ENCODE assay signal across 8 cellular contexts in the genomic region with DNA sequence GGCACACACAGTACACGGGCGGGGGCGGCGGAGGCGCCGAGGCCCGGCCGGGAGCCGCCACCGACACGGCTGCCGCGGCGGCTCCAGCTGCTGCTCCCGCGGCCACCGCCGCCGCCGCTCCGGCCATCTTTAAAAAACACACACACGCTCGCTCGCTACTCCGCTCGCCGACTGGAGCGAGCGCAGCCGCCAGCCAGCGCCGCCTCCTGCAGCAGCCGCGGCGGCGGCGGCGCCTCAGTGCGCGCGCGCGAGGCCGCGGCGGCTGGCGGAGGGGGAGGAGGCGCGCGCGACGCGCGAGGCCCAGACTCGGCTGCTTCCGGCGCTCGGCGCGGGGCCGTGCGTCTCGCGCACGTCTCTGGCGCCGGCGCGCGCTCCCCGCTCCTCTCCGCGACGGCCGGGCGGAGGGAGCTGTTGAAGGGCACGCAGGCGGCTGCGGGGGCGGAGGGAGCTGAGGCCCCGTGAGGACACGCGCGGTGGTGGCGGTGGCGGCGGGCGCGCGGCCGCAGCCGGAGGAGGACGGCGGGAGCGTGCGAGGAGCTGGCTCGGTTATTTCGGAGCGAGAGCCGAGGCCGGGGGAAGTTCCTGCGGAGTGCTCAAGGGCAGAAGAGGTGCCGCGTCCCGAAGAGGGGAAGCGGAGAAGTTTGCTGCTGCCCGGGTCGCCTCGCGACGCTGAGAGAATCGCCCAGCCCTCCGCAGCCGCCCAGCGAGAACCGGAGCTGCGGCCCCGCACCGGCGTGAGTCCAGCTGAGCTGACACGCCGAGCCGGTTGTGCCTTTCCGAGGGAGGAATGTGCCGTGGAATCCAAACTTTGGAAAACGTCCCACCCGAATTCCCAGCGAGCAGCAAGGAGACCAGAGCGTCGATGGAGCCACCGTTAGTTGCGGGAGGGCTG. TPM values are rescaled to one million over a fixed set of nuclear protein-coding genes. Genes with fewer than 3 reads are reported as not detected.
A peak's percentile ranks its signal among the peaks of the same experiment; 100 is the strongest.
DNase-seq lines count a peak whose midpoint lies in the region; ATAC-seq and TF ChIP-seq lines count a peak whose summit lies in the region.

A gene with protein sequence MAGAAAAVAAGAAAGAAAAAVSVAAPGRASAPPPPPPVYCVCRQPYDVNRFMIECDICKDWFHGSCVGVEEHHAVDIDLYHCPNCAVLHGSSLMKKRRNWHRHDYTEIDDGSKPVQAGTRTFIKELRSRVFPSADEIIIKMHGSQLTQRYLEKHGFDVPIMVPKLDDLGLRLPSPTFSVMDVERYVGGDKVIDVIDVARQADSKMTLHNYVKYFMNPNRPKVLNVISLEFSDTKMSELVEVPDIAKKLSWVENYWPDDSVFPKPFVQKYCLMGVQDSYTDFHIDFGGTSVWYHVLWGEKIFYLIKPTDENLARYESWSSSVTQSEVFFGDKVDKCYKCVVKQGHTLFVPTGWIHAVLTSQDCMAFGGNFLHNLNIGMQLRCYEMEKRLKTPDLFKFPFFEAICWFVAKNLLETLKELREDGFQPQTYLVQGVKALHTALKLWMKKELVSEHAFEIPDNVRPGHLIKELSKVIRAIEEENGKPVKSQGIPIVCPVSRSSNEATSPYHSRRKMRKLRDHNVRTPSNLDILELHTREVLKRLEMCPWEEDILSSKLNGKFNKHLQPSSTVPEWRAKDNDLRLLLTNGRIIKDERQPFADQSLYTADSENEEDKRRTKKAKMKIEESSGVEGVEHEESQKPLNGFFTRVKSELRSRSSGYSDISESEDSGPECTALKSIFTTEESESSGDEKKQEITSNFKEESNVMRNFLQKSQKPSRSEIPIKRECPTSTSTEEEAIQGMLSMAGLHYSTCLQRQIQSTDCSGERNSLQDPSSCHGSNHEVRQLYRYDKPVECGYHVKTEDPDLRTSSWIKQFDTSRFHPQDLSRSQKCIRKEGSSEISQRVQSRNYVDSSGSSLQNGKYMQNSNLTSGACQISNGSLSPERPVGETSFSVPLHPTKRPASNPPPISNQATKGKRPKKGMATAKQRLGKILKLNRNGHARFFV (minus strand): TSS at position 173 of the 892 bp plus-strand sequence. CDS start 46 bp downstream, at position 127.

- peak within 1 kb of the TSS; percentile 86 for H3K27ac Mint-ChIP-seq in activated T-helper 2 cell treated with anti-CD3 and anti-CD28 coated beads, Interferon-gamma antibody, Interleukin-2, Interleukin-4, amounts not matched to agents 10 μg/mL and 5 μg/mL and 100 μg/mL, durations not matched to agents 14 hours and 24 hours and 36 hours
- H3K27ac Mint-ChIP-seq in natural killer cell treated with Interleukin-12 subunit alpha and Interleukin-12 subunit beta and Interleukin-15 and Interleukin-18, amount 100 ng/mL, for 72 hours, result peak within 1 kb of the TSS; percentile 81 to 92
- H3K27ac Mint-ChIP-seq in stimulated activated naive B cell treated with anti-CD40 and anti-IgM and Interleukin-4, amounts not matched to agents 10 μg/mL and 1 μg/mL and 100 μg/mL, for 72 hours, result peak within 1 kb of the TSS; percentile 98

- DNase-seq in DMS53 treated with DMSO at 0.1 percent for 48 hours (lab: John Stamatoyannopoulos, UW; ENCODE audit: unreplicated experiment) (peak; percentile 85), LHCN-M2 (ENCODE audit: low read depth) (peak; percentile 88), RWPE1 (ENCODE audit: low spot score) (peak; percentile 73), fibroblast of peridontal ligament (ENCODE audit: extremely low read depth) (peak; percentile 78)
- peak; percentile 88 for DNase-seq in activated T-helper 2 cell treated with anti-CD3 and anti-CD28 coated beads, Interferon-gamma antibody, Interleukin-2, Interleukin-4, amounts not matched to agents 10 μg/mL and 5 μg/mL and 100 μg/mL, durations not matched to agents 14 hours and 24 hours and 36 hours (ENCODE audit: low spot score)
- peak; percentile 95 for DNase-seq in natural killer cell treated with Interleukin-12 subunit alpha and Interleukin-12 subunit beta and Interleukin-15 and Interleukin-18, amount 100 ng/mL, for 72 hours (ENCODE audit: low spot score)
- peak; percentile 92 for DNase-seq in stimulated activated naive B cell treated with anti-CD40 and anti-IgM and Interleukin-4, amounts not matched to agents 10 μg/mL and 1 μg/mL and 100 μg/mL, for 72 hours

- H3K36me3 Mint-ChIP-seq in activated T-helper 2 cell treated with anti-CD3 and anti-CD28 coated beads, Interferon-gamma antibody, Interleukin-2, Interleukin-4, amounts not matched to agents 10 μg/mL and 5 μg/mL and 100 μg/mL, durations not matched to agents 14 hours and 24 hours and 36 hours (ENCODE audit: low read depth), result peaks cover 18% of the 10 kb centered on the region
- H3K36me3 Mint-ChIP-seq in natural killer cell treated with Interleukin-12 subunit alpha and Interleukin-12 subunit beta and Interleukin-15 and Interleukin-18, amount 100 ng/mL, for 72 hours, result no peaks in the 10 kb centered on the region
- H3K36me3 Mint-ChIP-seq in stimulated activated naive B cell treated with anti-CD40 and anti-IgM and Interleukin-4, amounts not matched to agents 10 μg/mL and 1 μg/mL and 100 μg/mL, for 72 hours, result peaks cover 1 to 7% of the 10 kb centered on the region in 2 donors

- H3K27ac ChIP-seq in RWPE1, result peak within 1 kb of the TSS; percentile 92

- ATAC-seq in GM21825 (IDR thresholded peaks at IDR 0.05; ENCODE audit: unreplicated experiment), result peak; percentile 60
- ATAC-seq in natural killer cell treated with Interleukin-12 subunit alpha and Interleukin-12 subunit beta and Interleukin-15 and Interleukin-18, amount 100 ng/mL, for 72 hours, result peak; percentile 91
- peak; percentile 77 to 83 for ATAC-seq in stimulated activated naive B cell treated with anti-CD40 and anti-IgM and Interleukin-4, amounts not matched to agents 10 μg/mL and 1 μg/mL and 100 μg/mL, for 72 hours (replicated peaks)

- peak within 1 kb of the TSS; percentile 95 for H3K4me3 Mint-ChIP-seq in activated T-helper 2 cell treated with anti-CD3 and anti-CD28 coated beads, Interferon-gamma antibody, Interleukin-2, Interleukin-4, amounts not matched to agents 10 μg/mL and 5 μg/mL and 100 μg/mL, durations not matched to agents 14 hours and 24 hours and 36 hours (ENCODE audit: low read depth)
- H3K4me3 Mint-ChIP-seq in natural killer cell treated with Interleukin-12 subunit alpha and Interleukin-12 subunit beta and Interleukin-15 and Interleukin-18, amount 100 ng/mL, for 72 hours, result peak within 1 kb of the TSS; percentile 98
- peak within 1 kb of the TSS; percentile 92 to 98 for H3K4me3 Mint-ChIP-seq in stimulated activated naive B cell treated with anti-CD40 and anti-IgM and Interleukin-4, amounts not matched to agents 10 μg/mL and 1 μg/mL and 100 μg/mL, for 72 hours

- H3K4me1 Mint-ChIP-seq in activated T-helper 2 cell treated with anti-CD3 and anti-CD28 coated beads, Interferon-gamma antibody, Interleukin-2, Interleukin-4, amounts not matched to agents 10 μg/mL and 5 μg/mL and 100 μg/mL, durations not matched to agents 14 hours and 24 hours and 36 hours (ENCODE audit: low read depth), result peaks cover 28% of the 10 kb centered on the region
- peaks cover 18 to 20% of the 10 kb centered on the region in 2 donors for H3K4me1 Mint-ChIP-seq in natural killer cell treated with Interleukin-12 subunit alpha and Interleukin-12 subunit beta and Interleukin-15 and Interleukin-18, amount 100 ng/mL, for 72 hours (ENCODE audit: low read depth in 2 of 2)
- H3K4me1 Mint-ChIP-seq in stimulated activated naive B cell treated with anti-CD40 and anti-IgM and Interleukin-4, amounts not matched to agents 10 μg/mL and 1 μg/mL and 100 μg/mL, for 72 hours, result peaks cover 13 to 18% of the 10 kb centered on the region in 2 donors

- CTCF ChIA-PET in RWPE1 (lab: Yijun Ruan, JAX), result interaction anchor here (0.6 kb wide), 1 partner anchor 98 kb away, joined by 4 read pairs; no protein-coding TSS in a partner anchor

- intact Hi-C loops in activated T-helper 2 cell treated with anti-CD3 and anti-CD28 coated beads, Interferon-gamma antibody, Interleukin-2, Interleukin-4, amounts not matched to agents 10 μg/mL and 5 μg/mL and 100 μg/mL, durations not matched to agents 14 hours and 24 hours and 36 hours (cut with micrococcal nuclease), result loop anchor here (2.0 to 5.0 kb wide), 5 partner anchors 114 to 1070 kb away; a partner anchor contains a TSS

- peaks cover 13% of the 10 kb centered on the region for H3K9me3 Mint-ChIP-seq in activated T-helper 2 cell treated with anti-CD3 and anti-CD28 coated beads, Interferon-gamma antibody, Interleukin-2, Interleukin-4, amounts not matched to agents 10 μg/mL and 5 μg/mL and 100 μg/mL, durations not matched to agents 14 hours and 24 hours and 36 hours
- no peaks in the 10 kb centered on the region for H3K9me3 Mint-ChIP-seq in natural killer cell treated with Interleukin-12 subunit alpha and Interleukin-12 subunit beta and Interleukin-15 and Interleukin-18, amount 100 ng/mL, for 72 hours
- peaks cover 0 to 2% of the 10 kb centered on the region in 2 donors for H3K9me3 Mint-ChIP-seq in stimulated activated naive B cell treated with anti-CD40 and anti-IgM and Interleukin-4, amounts not matched to agents 10 μg/mL and 1 μg/mL and 100 μg/mL, for 72 hours

- TF ChIP-seq CTCF in RWPE1 (conservative IDR thresholded peaks at IDR 0.05; ENCODE audit: low read depth), result no peak

- peaks cover 15% of the 10 kb centered on the region for H3K27me3 Mint-ChIP-seq in activated T-helper 2 cell treated with anti-CD3 and anti-CD28 coated beads, Interferon-gamma antibody, Interleukin-2, Interleukin-4, amounts not matched to agents 10 μg/mL and 5 μg/mL and 100 μg/mL, durations not matched to agents 14 hours and 24 hours and 36 hours (ENCODE audit: low read depth)
- peaks cover 13 to 16% of the 10 kb centered on the region in 2 donors for H3K27me3 Mint-ChIP-seq in natural killer cell treated with Interleukin-12 subunit alpha and Interleukin-12 subunit beta and Interleukin-15 and Interleukin-18, amount 100 ng/mL, for 72 hours
- H3K27me3 Mint-ChIP-seq in stimulated activated naive B cell treated with anti-CD40 and anti-IgM and Interleukin-4, amounts not matched to agents 10 μg/mL and 1 μg/mL and 100 μg/mL, for 72 hours, result peaks cover 11 to 16% of the 10 kb centered on the region in 2 donors

- POLR2A ChIA-PET in RWPE1 (lab: Yijun Ruan, JAX; ENCODE audit: low non-redundant PET), result interaction anchor here (0.6 kb wide), 1 partner anchor 1528 kb away, joined by 5 read pairs; no protein-coding TSS in a partner anchor

RNA-seq across cellular contexts. Expression of the gene that starts here (rescaled TPM):
- total RNA-seq in LHCN-M2 (2014; rRNA removed), result 1.1 and 2.1 TPM in 2 replicates
- 0.23 TPM for polyA plus RNA-seq in LHCN-M2 (2012)
- 10.4 and 12.5 TPM in 2 replicates for total RNA-seq in activated T-helper 2 cell treated with anti-CD3 and anti-CD28 coated beads, Interferon-gamma antibody, Interleukin-2, Interleukin-4, amounts not matched to agents 10 μg/mL and 5 μg/mL and 100 μg/mL, durations not matched to agents 14 hours and 24 hours and 36 hours
- total RNA-seq in natural killer cell treated with Interleukin-12 subunit alpha and Interleukin-12 subunit beta and Interleukin-15 and Interleukin-18, amount 100 ng/mL, for 72 hours, result 10 to 100 TPM; 12.6 to 14.5 TPM

Comparison
In these comparisons a context has a peak if more than half of its experiments do, and no peak if none do; other contexts are left out.
1. Peak in every context shown above with its lines: DNase-seq, ATAC-seq and H3K27ac ChIP-seq.